Comparison of ENCODE assay signal across 1 cellular context in genomic region chr16:5058476-5058875, GRCh38.
TF ChIP-seq lines count a peak whose summit lies in the region.

No MANE protein-coding gene starts in this region.

TF ChIP-seq in GM23338, 12 proteins besides CTCF, POLR2A, EP300 and RAD21 (continued from another document):
- no peak for TF ChIP-seq REST (IDR thresholded peaks at IDR 0.05; ENCODE audit: unreplicated experiment)
- no peak for TF ChIP-seq STAT1 (IDR thresholded peaks at IDR 0.05; ENCODE audit: unreplicated experiment)
- TF ChIP-seq JUNB (IDR thresholded peaks at IDR 0.05; ENCODE audit: unreplicated experiment) = no peak
- TF ChIP-seq NANOG (IDR thresholded peaks at IDR 0.05; ENCODE audit: borderline replicate concordance) = no peak
